Comparison of ENCODE assay signal across 8 cellular contexts in genomic region chr14:89912667-89913211, GRCh38. TPM values are rescaled to one million over a fixed set of nuclear protein-coding genes. Genes with fewer than 3 reads are reported as not detected.
DNase-seq lines count a peak whose midpoint lies in the region; FAIRE-seq and TF ChIP-seq lines count a peak whose summit lies in the region.

No MANE protein-coding gene starts in this region.

- H3K27ac ChIP-seq in kidney (ENCODE audit: low read depth in 2 of 2, low read length in 2 of 2) (no peak overlapping the region), spleen (no peak overlapping the region)

- H3K27me3 ChIP-seq in spleen (replicated peaks in 1 of 7): no peaks in the 10 kb centered on the region

- TF ChIP-seq CTCF in epithelial cell of esophagus (IDR thresholded peaks at IDR 0.05; ENCODE audit: insufficient read depth, low read depth, low read length, missing control alignments): no peak
- no peak for TF ChIP-seq CTCF in kidney (IDR thresholded peaks at IDR 0.05; ENCODE audit: borderline replicate concordance, extremely low read depth, insufficient read depth)
- no peak for TF ChIP-seq CTCF in spleen (IDR thresholded peaks at IDR 0.05 in 8 of 11, conservative IDR thresholded peaks at IDR 0.05 in 3 of 11)

- peaks cover 0 to 5% of the 10 kb centered on the region in 2 donors for H3K4me1 ChIP-seq in kidney (ENCODE audit: control insufficient read depth in 1 of 2, insufficient read depth in 1 of 2, low read depth in 1 of 2, low read length in 2 of 2)
- peaks cover 0 to 25% (median 5%) of the 10 kb centered on the region in 6 donors for H3K4me1 ChIP-seq in spleen

- H3K36me3 ChIP-seq in kidney (ENCODE audit: control insufficient read depth in 1 of 2, insufficient read depth in 2 of 2, low read length in 2 of 2): no peaks in the 10 kb centered on the region
- H3K36me3 ChIP-seq in spleen: no peaks in the 10 kb centered on the region

- no peak overlapping the region for H3K4me3 ChIP-seq in epithelial cell of esophagus (ENCODE audit: low read length)
- no peak overlapping the region for H3K4me3 ChIP-seq in kidney (ENCODE audit: low read length in 2 of 2)
- no peak overlapping the region for H3K4me3 ChIP-seq in spleen

- no peak for TF ChIP-seq POLR2A in spleen (IDR thresholded peaks at IDR 0.05)

- H3K9me3 ChIP-seq in kidney (ENCODE audit: control insufficient read depth in 1 of 2, low read length in 2 of 2): no peaks in the 10 kb centered on the region
- no peaks in the 10 kb centered on the region for H3K9me3 ChIP-seq in spleen

- WGBS in spleen, 5 donors: 27 to 42% (median 34%) methylated on average over 9 of the region's 9 CpGs

- no peak overlapping the region for H3K9ac ChIP-seq in kidney (ENCODE audit: low read length in 2 of 2)

- no peak for FAIRE-seq in kidney (lab: Jason Lieb, UNC)

- DNase-seq in COLO829 (ENCODE audit: low spot score): peak; percentile 64
- DNase-seq in NCI-H526 treated with DMSO at 0.1 percent for 48 hours (lab: John Stamatoyannopoulos, UW): peak; percentile 22
- DNase-seq in epithelial cell of esophagus (ENCODE audit: low read depth): peak; percentile 92
- peak; percentile 93 for DNase-seq in non-pigmented ciliary epithelial cell (ENCODE audit: low read depth)
- DNase-seq in kidney: no peak
- no peak for DNase-seq in spleen
- DNase-seq in NCI-H1105 treated with DMSO at 0.1 percent for 48 hours (lab: John Stamatoyannopoulos, UW): no peak
- DNase-seq in ecto neural progenitor cell (ENCODE audit: low spot score): no peak

- intact Hi-C loops in kidney (cut with DNase I): loop anchor here (10.0 kb wide), 1 partner anchor 888 kb away; no protein-coding TSS in a partner anchor
- intact Hi-C loops in spleen (cut with DNase I; ENCODE audit: low total_unique reads): loop anchor here (10.0 kb wide), 1 partner anchor 738 kb away; no protein-coding TSS in a partner anchor

RNA-seq across cellular contexts. Expression of gene EFCAB11, which starts 41.8 kb away (rescaled TPM):
- 8.9 TPM for total RNA-seq in kidney
- 8.4 TPM for polyA plus RNA-seq in kidney (ENCODE audit: insufficient read depth, low read depth, low replicate concordance)
- 10 to 100 TPM in 2 of 7 donors, 1 to 10 TPM in 5; 6.9 to 13.7 (median 8.2) TPM for total RNA-seq in spleen
- 1 to 10 TPM; 2.5 to 6.4 (median 4.7) TPM for polyA plus RNA-seq in spleen

RNA-seq across cellular contexts. Expression of gene TDP1, which starts 43.0 kb away (rescaled TPM):
- total RNA-seq in kidney: 15.7 TPM
- polyA plus RNA-seq in kidney (ENCODE audit: insufficient read depth, low read depth, low replicate concordance): 4.8 TPM
- 10 to 100 TPM; 19.5 to 31.2 (median 27.0) TPM for total RNA-seq in spleen
- polyA plus RNA-seq in spleen: 1 to 10 TPM; 5.9 to 9.4 (median 8.8) TPM

Comparison
In these comparisons a context has a peak if more than half of its experiments do, and no peak if none do; other contexts are left out.
1. DNase-seq: peak in COLO829 (single experiment), NCI-H526 treated with DMSO at 0.1 percent for 48 hours (single experiment), epithelial cell of esophagus (single experiment) and non-pigmented ciliary epithelial cell (single experiment); none in kidney (single experiment), spleen (single experiment), NCI-H1105 treated with DMSO at 0.1 percent for 48 hours (single experiment) and ecto neural progenitor cell (single experiment).